19 cellular contexts compared by ENCODE assay signal in the genomic region with DNA sequence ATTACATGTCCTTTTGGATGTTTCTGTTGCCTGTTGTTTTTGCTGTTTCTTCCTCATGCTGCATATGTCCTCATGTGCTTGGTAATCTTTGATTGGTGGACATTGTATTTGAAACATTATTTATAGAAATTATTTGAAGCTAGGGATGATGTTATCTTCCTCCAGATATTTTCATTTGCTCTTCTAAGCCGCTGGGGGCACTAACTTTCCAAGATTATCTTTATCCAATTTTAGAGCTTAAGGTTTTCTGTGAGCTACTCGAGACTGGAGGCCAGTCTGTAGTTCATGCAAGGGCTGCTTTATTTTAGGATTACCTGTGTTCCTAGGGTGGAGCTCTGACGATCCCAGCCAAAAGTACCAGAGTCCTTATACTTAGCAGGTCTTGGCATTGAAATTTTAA. TPM values are rescaled to one million over a fixed set of nuclear protein-coding genes. Genes with fewer than 3 reads are reported as not detected.
DNase-seq lines count a peak whose midpoint lies in the region; ATAC-seq, FAIRE-seq and TF ChIP-seq lines count a peak whose summit lies in the region.
"Had no signal": no experiment of that assay in that cellular context is flagged by ENCODE, and none has a peak within 500 bp of the region (broad histone marks: within the 10 kb centered on the region; RNA-seq: fewer than 3 reads in every experiment).

No MANE protein-coding gene starts in this region.

- H3K4me2 ChIP-seq in PC-9, result no peak overlapping the region

- no peak overlapping the region for H3K27ac Mint-ChIP-seq in chondrocyte (ENCODE audit: unreplicated experiment)
- no peak overlapping the region for H3K27ac Mint-ChIP-seq in CD4-positive, alpha-beta T cell
- H3K27ac Mint-ChIP-seq: activated CD8-positive, alpha-beta T cell treated with anti-CD3 and anti-CD28 coated beads, Interleukin-2, amount 10 ng/mL, durations not matched to agents 7 days and 5 days; activated T-helper 1 cell treated with anti-CD3 and anti-CD28 coated beads, Interleukin-12 subunit alpha, Interleukin-12 subunit beta, Interleukin-2, Interleukin-4 antibody, amounts not matched to agents 30 ng/mL and 10 ng/mL and 1 ng/mL, durations not matched to agents 14 hours and 24 hours and 36 hours had no signal

- no peak overlapping the region for H3K4me3 Mint-ChIP-seq in chondrocyte (ENCODE audit: unreplicated experiment)
- no peak overlapping the region for H3K4me3 Mint-ChIP-seq in CD4-positive, alpha-beta T cell
- H3K4me3 Mint-ChIP-seq: activated CD8-positive, alpha-beta T cell treated with anti-CD3 and anti-CD28 coated beads, Interleukin-2, amount 10 ng/mL, durations not matched to agents 7 days and 5 days; activated T-helper 1 cell treated with anti-CD3 and anti-CD28 coated beads, Interleukin-12 subunit alpha, Interleukin-12 subunit beta, Interleukin-2, Interleukin-4 antibody, amounts not matched to agents 30 ng/mL and 10 ng/mL and 1 ng/mL, durations not matched to agents 14 hours and 24 hours and 36 hours; naive B cell had no signal

- FAIRE-seq in H54 (lab: Jason Lieb, UNC), result no peak

- H3K27me3 Mint-ChIP-seq in chondrocyte (ENCODE audit: low read depth), result no peaks in the 10 kb centered on the region
- H3K27me3 Mint-ChIP-seq in CD4-positive, alpha-beta T cell, result no peaks in the 10 kb centered on the region
- H3K27me3 Mint-ChIP-seq: naive B cell had no signal

- H3K4me1 ChIP-seq in PC-9 (replicated peaks; ENCODE audit: insufficient read depth), result no peaks in the 10 kb centered on the region
- H3K4me1 ChIP-seq: Peyer's patch had no signal

- no peaks in the 10 kb centered on the region for H3K79me2 ChIP-seq in PC-9 (ENCODE audit: low read depth)

- ATAC-seq in CD4-positive, alpha-beta T cell (ENCODE audit: poor library complexity), result no peak
- ATAC-seq: activated CD8-positive, alpha-beta T cell treated with anti-CD3 and anti-CD28 coated beads, Interleukin-2, amount 10 ng/mL, durations not matched to agents 7 days and 5 days had no signal

- H3K9me3 ChIP-seq in PC-9 (ENCODE audit: insufficient read depth, low read depth), result no peaks in the 10 kb centered on the region
- H3K9me3 ChIP-seq in CD4-positive, alpha-beta T cell (ENCODE audit: control insufficient read depth, low read length), result no peaks in the 10 kb centered on the region
- H3K9me3 ChIP-seq: adrenal gland, Peyer's patch had no signal

- no peak overlapping the region for H3K27ac ChIP-seq in PC-9
- H3K27ac ChIP-seq in CD4-positive, alpha-beta T cell (ENCODE audit: low read depth, low read length), result no peak overlapping the region
- H3K27ac ChIP-seq: adrenal gland, coronary artery, Peyer's patch had no signal

- intact Hi-C loops in PC-9 (cut with micrococcal nuclease; ENCODE audit: unreplicated experiment), result no loop called here
- intact Hi-C loops in CD4-positive, alpha-beta T cell (cut with DNase I, micrococcal nuclease), result no loop called here

- H3K9me3 Mint-ChIP-seq in chondrocyte (ENCODE audit: low read depth), result no peaks in the 10 kb centered on the region
- no peaks in the 10 kb centered on the region for H3K9me3 Mint-ChIP-seq in CD4-positive, alpha-beta T cell

- H3K36me3 ChIP-seq in kidney epithelial cell (ENCODE audit: control insufficient read depth, insufficient read depth, low read length) (no peaks in the 10 kb centered on the region), PC-9 (ENCODE audit: low read depth) (no peaks in the 10 kb centered on the region; the same call in 1 of the 2 replicates)

- no peak for TF ChIP-seq POLR2A in H54 (IDR thresholded peaks at IDR 0.05; ENCODE audit: low read depth, low read length)

- CTCF ChIA-PET in PC-9 (lab: Charles Lee), result interaction anchor here (0.5 kb wide), 1 partner anchor 30 kb away, joined by 3 read pairs; no protein-coding TSS in a partner anchor
- CTCF ChIA-PET in CD4-positive, alpha-beta T cell (lab: Charles Lee), result interaction anchor here (0.8 to 2.0 kb wide), 4 partner anchors 13 to 123 kb away, joined by 3 to 5 read pairs (median 4); no protein-coding TSS in a partner anchor

- no peak overlapping the region for H2AFZ ChIP-seq in PC-9

- peak; percentile 44 for DNase-seq in D341Med (ENCODE audit: low spot score)
- peak; percentile 3 for DNase-seq in NCI-H460 (ENCODE audit: extremely low read depth, low read depth)
- no peak for DNase-seq in chondrocyte (ENCODE audit: low spot score)
- no peak for DNase-seq in kidney epithelial cell (ENCODE audit: low read depth)
- DNase-seq in PC-9, result no peak
- no peak for DNase-seq in DMS79 (lab: John Stamatoyannopoulos, UW)
- no peak for DNase-seq in H54 (ENCODE audit: insufficient read length, low spot score)
- DNase-seq in CD4-positive, alpha-beta T cell, result no peak
- DNase-seq: activated CD8-positive, alpha-beta T cell treated with anti-CD3 and anti-CD28 coated beads, Interleukin-2, amount 10 ng/mL, durations not matched to agents 7 days and 5 days; adrenal gland; AML-193; DMS153; naive B cell; NCI-H2029 treated with DMSO at 0.1 percent for 48 hours; NCI-H510A treated with DMSO at 0.1 percent for 48 hours; Peyer's patch; substantia nigra had no signal

- H3K4me3 ChIP-seq in kidney epithelial cell (ENCODE audit: low read depth, low read length) (no peak overlapping the region), PC-9 (no peak overlapping the region)
- H3K4me3 ChIP-seq: adrenal gland, coronary artery, Peyer's patch had no signal

- no TSS peak for BruUV-seq in PC-9 (replicated peaks; lab: Mats Ljungman, UMichigan)

- H3K9me2 ChIP-seq in PC-9 (ENCODE audit: insufficient read depth), result no peaks in the 10 kb centered on the region

- peaks cover 4% of the 10 kb centered on the region for H3K4me1 Mint-ChIP-seq in chondrocyte (ENCODE audit: low read depth)
- H3K4me1 Mint-ChIP-seq in CD4-positive, alpha-beta T cell (ENCODE audit: low read depth), result peaks cover 24% of the 10 kb centered on the region

- H3F3A ChIP-seq in PC-9 (ENCODE audit: insufficient read depth, low read depth), result 0 out of 2 replicates have a peak, but pooled peaks cover 5% of the 10 kb centered on the region

- TF ChIP-seq CTCF in chondrocyte (IDR thresholded peaks at IDR 0.05) (peak; percentile 60), kidney epithelial cell (IDR thresholded peaks at IDR 0.05; ENCODE audit: insufficient read depth, low read length, poor library complexity, severe bottlenecking) (peak; percentile 22), PC-9 (conservative IDR thresholded peaks at IDR 0.05) (no peak)
- no peak for TF ChIP-seq CTCF in CD4-positive, alpha-beta T cell (IDR thresholded peaks at IDR 0.05)

- POLR2A ChIA-PET in PC-9 (lab: Charles Lee; ENCODE audit: unreplicated experiment), result interaction anchor here (0.7 kb wide), 1 partner anchor 470 kb away, joined by 5 read pairs; no protein-coding TSS in a partner anchor
- POLR2A ChIA-PET in CD4-positive, alpha-beta T cell (lab: Charles Lee), result interaction anchor here (0.6 kb wide), 1 partner anchor 69 kb away, joined by 4 read pairs; no protein-coding TSS in a partner anchor

- H4K20me1 ChIP-seq in PC-9 (ENCODE audit: insufficient read depth), result no peaks in the 10 kb centered on the region; the same call in 1 of the 2 replicates

- H3K27me3 ChIP-seq in kidney epithelial cell (ENCODE audit: control insufficient read depth, insufficient read depth, low read length) (no peaks in the 10 kb centered on the region), PC-9 (ENCODE audit: insufficient read depth, low read depth) (no peaks in the 10 kb centered on the region)
- no peaks in the 10 kb centered on the region for H3K27me3 ChIP-seq in CD4-positive, alpha-beta T cell (ENCODE audit: control insufficient read depth, insufficient read depth, low read length)
- H3K27me3 ChIP-seq: adrenal gland, Peyer's patch had no signal

- H3K36me3 Mint-ChIP-seq in chondrocyte (ENCODE audit: low read depth), result peaks cover 5% of the 10 kb centered on the region
- H3K36me3 Mint-ChIP-seq in CD4-positive, alpha-beta T cell (ENCODE audit: low read depth), result peaks cover 47% of the 10 kb centered on the region

RNA-seq across cellular contexts. Expression of a gene that starts 40.9 kb away (rescaled TPM):
- 15.1 and 19.5 TPM in 2 replicates for total RNA-seq in NCI-H460 (2014; rRNA removed; shearing (Covaris generic))
- polyA plus RNA-seq in NCI-H460 (2014; cell fraction: nucleus; rRNA removed), result 15.7 and 20.8 TPM in 2 replicates
- total RNA-seq in chondrocyte (19.4 to 22.5 TPM (median 20.2 TPM) in 3 replicates), kidney epithelial cell (18.6 and 22.7 TPM in 2 replicates), PC-9 (2021) (46.3 and 47.8 TPM in 2 replicates)
- 10 to 100 TPM; 29.3 to 31.3 TPM for total RNA-seq in CD4-positive, alpha-beta T cell

Comparison
In these comparisons a context has a peak if more than half of its experiments do, and no peak if none do; other contexts are left out.
1. DNase-seq: peak in D341Med (single experiment) and NCI-H460 (single experiment); none in chondrocyte (single experiment), kidney epithelial cell (single experiment), PC-9 (0 of 2), DMS79 (single experiment), H54 (single experiment) and CD4-positive, alpha-beta T cell (0 of 10).
2. CTCF ChIP-seq: peak in chondrocyte (single experiment) and kidney epithelial cell (single experiment); none in PC-9 (single experiment) and CD4-positive, alpha-beta T cell (single experiment).